Comparison of ENCODE assay signal across 24 cellular contexts in genomic region chr11:18075444-18075843, GRCh38. TPM values are rescaled to one million over a fixed set of nuclear protein-coding genes. Genes with fewer than 3 reads are reported as not detected.
"Had no signal": no experiment of that assay in that cellular context is flagged by ENCODE, and none has a peak within 500 bp of the region (broad histone marks: within the 10 kb centered on the region; RNA-seq: fewer than 3 reads in every experiment).

No MANE protein-coding gene starts in this region.

- H3K4me2 ChIP-seq: SK-N-SH had no signal

- H3K4me1 Mint-ChIP-seq: IgD-negative memory B cell, T-cell had no signal

- H3K27ac ChIP-seq: RWPE1 had no signal

- ATAC-seq: Panc1, T-cell had no signal

- H3K9ac ChIP-seq: SK-N-SH had no signal

- H3K27me3 Mint-ChIP-seq: IgD-negative memory B cell, T-cell had no signal

- DNase-seq: KBM-7, MM.1S, NCI-H1092 treated with DMSO at 0.1 percent for 48 hours, NCI-H1436, NCI-H187, NCI-H2029, NCI-H2081 treated with DMSO at 0.1 percent for 48 hours, NCI-H2171, NCI-H226, NCI-H446, NCI-H510A, NCI-H524 treated with DMSO at 0.1 percent for 48 hours, NCI-H774, PC-3, SHP77, SK-N-SH, SW 1271, T-cell had no signal

- H3K27ac Mint-ChIP-seq: IgD-negative memory B cell, T-cell had no signal

- H3K9me3 ChIP-seq: SK-N-SH had no signal

- H3K9me2 ChIP-seq: SK-N-SH had no signal

- H3K9me3 Mint-ChIP-seq: IgD-negative memory B cell, T-cell had no signal

- H3K4me3 Mint-ChIP-seq: IgD-negative memory B cell, T-cell had no signal

RNA-seq across cellular contexts. Expression of gene TPH1, which starts 29.4 kb away (rescaled TPM):
- total RNA-seq: SK-MEL-5 had no signal
- polyA plus RNA-seq: IgD-negative memory B cell had no signal

RNA-seq across cellular contexts. Expression of gene MRGPRX3, which starts 56.9 kb away (rescaled TPM):
- total RNA-seq: HT-29, OCI-LY7, PC-3, T-cell had no signal
- polyA plus RNA-seq: IgD-negative memory B cell, SK-N-SH had no signal
